Comparison of ENCODE assay signal across 33 cellular contexts in genomic region chr18:48376934-48377333, GRCh38. TPM values are rescaled to one million over a fixed set of nuclear protein-coding genes. Genes with fewer than 3 reads are reported as not detected.
"Had no signal": no experiment of that assay in that cellular context is flagged by ENCODE, and none has a peak within 500 bp of the region (broad histone marks: within the 10 kb centered on the region; RNA-seq: fewer than 3 reads in every experiment).

No MANE protein-coding gene starts in this region.

- H3K9me3 Mint-ChIP-seq: activated B cell treated with CpG ODN at 0.5 μM for 24 hours; activated CD4-positive, alpha-beta memory T cell treated with anti-CD3 and anti-CD28 coated beads for 36 hours; activated CD4-positive, alpha-beta T cell treated with anti-CD3 and anti-CD28 coated beads, Interleukin-2, amount 10 ng/mL, durations not matched to agents 24 days and 14 days; activated naive CD4-positive, alpha-beta T cell treated with anti-CD3 and anti-CD28 coated beads for 36 hours; activated naive CD4-positive, alpha-beta T cell treated with anti-CD3 and anti-CD28 coated beads, Interleukin-2, amount 50 U/mL, for 24 hours; activated naive CD8-positive, alpha-beta T cell treated with anti-CD3 and anti-CD28 coated beads, Interleukin-2, amount 10 ng/mL, durations not matched to agents 7 days and 5 days; activated T-helper 1 cell treated with anti-CD3 and anti-CD28 coated beads, Interleukin-12 subunit alpha, Interleukin-12 subunit beta, Interleukin-2, Interleukin-4 antibody, amounts not matched to agents 30 ng/mL and 10 ng/mL and 1 ng/mL, durations not matched to agents 14 hours and 24 hours and 36 hours; activated T-helper 2 cell treated with anti-CD3 and anti-CD28 coated beads, Interferon-gamma antibody, Interleukin-2, Interleukin-4, amounts not matched to agents 10 μg/mL and 5 μg/mL and 100 μg/mL, durations not matched to agents 14 hours and 24 hours and 36 hours; central memory CD8-positive, alpha-beta T cell; effector memory CD8-positive, alpha-beta T cell; T-helper 2 cell treated with Interferon-gamma antibody and Interleukin-4, amounts not matched to agents 5 μg/mL and 100 μg/mL, for 36 hours had no signal

- ATAC-seq: activated CD4-positive, CD25-positive, alpha-beta regulatory T cell treated with anti-CD3 and anti-CD28 coated beads, Interleukin-2, amount 50 U/mL, for 24 hours; activated CD8-positive, alpha-beta memory T cell treated with anti-CD3 and anti-CD28 coated beads, Interleukin-2, amount 10 ng/mL, durations not matched to agents 7 days and 5 days; activated CD8-positive, alpha-beta T cell treated with anti-CD3 and anti-CD28 coated beads, Interleukin-2, amount 10 ng/mL, durations not matched to agents 7 days and 5 days; effector memory CD8-positive, alpha-beta T cell; foreskin keratinocyte; gastrocnemius medialis; heart right ventricle; T-helper 17 cell had no signal

- H3K27ac Mint-ChIP-seq: activated B cell treated with CpG ODN at 0.5 μM for 24 hours; activated CD4-positive, alpha-beta memory T cell treated with anti-CD3 and anti-CD28 coated beads for 36 hours; activated CD4-positive, alpha-beta T cell treated with anti-CD3 and anti-CD28 coated beads, Interleukin-2, amount 10 ng/mL, durations not matched to agents 24 days and 14 days; activated CD8-positive, alpha-beta memory T cell treated with anti-CD3 and anti-CD28 coated beads, Interleukin-2, amount 10 ng/mL, durations not matched to agents 7 days and 5 days; activated CD8-positive, alpha-beta T cell treated with anti-CD3 and anti-CD28 coated beads, Interleukin-2, amount 10 ng/mL, durations not matched to agents 7 days and 5 days; activated naive CD4-positive, alpha-beta T cell treated with anti-CD3 and anti-CD28 coated beads for 36 hours; activated naive CD4-positive, alpha-beta T cell treated with anti-CD3 and anti-CD28 coated beads, Interleukin-2, amount 50 U/mL, for 24 hours; activated naive CD8-positive, alpha-beta T cell treated with anti-CD3 and anti-CD28 coated beads, Interleukin-2, amount 10 ng/mL, durations not matched to agents 7 days and 5 days; activated T-helper 1 cell treated with anti-CD3 and anti-CD28 coated beads, Interleukin-12 subunit alpha, Interleukin-12 subunit beta, Interleukin-2, Interleukin-4 antibody, amounts not matched to agents 30 ng/mL and 10 ng/mL and 1 ng/mL, durations not matched to agents 14 hours and 24 hours and 36 hours; activated T-helper 2 cell treated with anti-CD3 and anti-CD28 coated beads, Interferon-gamma antibody, Interleukin-2, Interleukin-4, amounts not matched to agents 10 μg/mL and 5 μg/mL and 100 μg/mL, durations not matched to agents 14 hours and 24 hours and 36 hours; effector memory CD8-positive, alpha-beta T cell; T-helper 17 cell; T-helper 2 cell treated with Interferon-gamma antibody and Interleukin-4, amounts not matched to agents 5 μg/mL and 100 μg/mL, for 36 hours had no signal

- H3K4me1 ChIP-seq: foreskin keratinocyte, gastrocnemius medialis had no signal

- H3K4me3 ChIP-seq: ascending aorta, breast epithelium, esophagus muscularis mucosa, gastrocnemius medialis, heart right ventricle had no signal

- H3K9me3 ChIP-seq: ascending aorta, breast epithelium, esophagus muscularis mucosa, gastrocnemius medialis, heart right ventricle had no signal

- H3K27ac ChIP-seq: ascending aorta, breast epithelium, esophagus muscularis mucosa, foreskin keratinocyte, gastrocnemius medialis, heart right ventricle, WERI-Rb-1 had no signal

- H3K4me3 Mint-ChIP-seq: activated B cell treated with CpG ODN at 0.5 μM for 24 hours; activated CD4-positive, alpha-beta memory T cell treated with anti-CD3 and anti-CD28 coated beads for 36 hours; activated CD4-positive, alpha-beta T cell treated with anti-CD3 and anti-CD28 coated beads, Interleukin-2, amount 10 ng/mL, durations not matched to agents 24 days and 14 days; activated CD8-positive, alpha-beta memory T cell treated with anti-CD3 and anti-CD28 coated beads, Interleukin-2, amount 10 ng/mL, durations not matched to agents 7 days and 5 days; activated CD8-positive, alpha-beta T cell treated with anti-CD3 and anti-CD28 coated beads, Interleukin-2, amount 10 ng/mL, durations not matched to agents 7 days and 5 days; activated naive CD4-positive, alpha-beta T cell treated with anti-CD3 and anti-CD28 coated beads for 36 hours; activated naive CD4-positive, alpha-beta T cell treated with anti-CD3 and anti-CD28 coated beads, Interleukin-2, amount 50 U/mL, for 24 hours; activated naive CD8-positive, alpha-beta T cell treated with anti-CD3 and anti-CD28 coated beads, Interleukin-2, amount 10 ng/mL, durations not matched to agents 7 days and 5 days; activated T-helper 1 cell treated with anti-CD3 and anti-CD28 coated beads, Interleukin-12 subunit alpha, Interleukin-12 subunit beta, Interleukin-2, Interleukin-4 antibody, amounts not matched to agents 30 ng/mL and 10 ng/mL and 1 ng/mL, durations not matched to agents 14 hours and 24 hours and 36 hours; brain; central memory CD8-positive, alpha-beta T cell; effector memory CD8-positive, alpha-beta T cell; T-helper 17 cell; T-helper 2 cell treated with Interferon-gamma antibody and Interleukin-4, amounts not matched to agents 5 μg/mL and 100 μg/mL, for 36 hours had no signal

- H3K36me3 ChIP-seq: ascending aorta, breast epithelium, esophagus muscularis mucosa, gastrocnemius medialis, heart right ventricle, WERI-Rb-1 had no signal

- H3K4me1 Mint-ChIP-seq: activated B cell treated with CpG ODN at 0.5 μM for 24 hours; activated CD4-positive, alpha-beta T cell treated with anti-CD3 and anti-CD28 coated beads, Interleukin-2, amount 10 ng/mL, durations not matched to agents 24 days and 14 days; activated naive CD4-positive, alpha-beta T cell treated with anti-CD3 and anti-CD28 coated beads, Interleukin-2, amount 50 U/mL, for 24 hours; activated naive CD8-positive, alpha-beta T cell treated with anti-CD3 and anti-CD28 coated beads, Interleukin-2, amount 10 ng/mL, durations not matched to agents 7 days and 5 days; central memory CD8-positive, alpha-beta T cell had no signal

- H3K27me3 ChIP-seq: ascending aorta, breast epithelium, esophagus muscularis mucosa had no signal

- DNase-seq: activated B cell treated with CpG ODN at 0.5 μM for 24 hours; activated CD4-positive, alpha-beta memory T cell treated with anti-CD3 and anti-CD28 coated beads for 36 hours; activated CD4-positive, alpha-beta T cell treated with anti-CD3 and anti-CD28 coated beads, Interleukin-2, amount 10 ng/mL, durations not matched to agents 24 days and 14 days; activated CD8-positive, alpha-beta memory T cell treated with anti-CD3 and anti-CD28 coated beads, Interleukin-2, amount 10 ng/mL, durations not matched to agents 7 days and 5 days; activated CD8-positive, alpha-beta memory T cell treated with anti-CD3 and anti-CD28 coated beads, Interleukin-2, amount 50 U/mL, for 4 hours; activated CD8-positive, alpha-beta T cell treated with anti-CD3 and anti-CD28 coated beads, Interleukin-2, amount 10 ng/mL, durations not matched to agents 7 days and 5 days; activated effector memory CD4-positive, alpha-beta T cell treated with anti-CD3 and anti-CD28 coated beads, Interleukin-2, amount 50 U/mL, for 16 hours; activated naive CD4-positive, alpha-beta T cell treated with anti-CD3 and anti-CD28 coated beads for 36 hours; activated naive CD8-positive, alpha-beta T cell treated with anti-CD3 and anti-CD28 coated beads, Interleukin-2, amount 10 ng/mL, durations not matched to agents 7 days and 5 days; activated T-cell treated with anti-CD3 and anti-CD28 coated beads, Interleukin-2, amount 50 U/mL, for 1 hour; activated T-cell treated with anti-CD3 and anti-CD28 coated beads, Interleukin-2, amount 50 U/mL, for 48 hours; cortex of kidney; dermis blood vessel endothelial cell; effector CD4-positive, alpha-beta T cell; effector memory CD8-positive, alpha-beta T cell; erythroblast; foreskin keratinocyte; gastrocnemius medialis; heart right ventricle; T-helper 1 cell; T-helper 17 cell; T1000; WERI-Rb-1 had no signal

- H3K36me3 Mint-ChIP-seq: activated CD4-positive, alpha-beta memory T cell treated with anti-CD3 and anti-CD28 coated beads for 36 hours; activated CD8-positive, alpha-beta memory T cell treated with anti-CD3 and anti-CD28 coated beads, Interleukin-2, amount 10 ng/mL, durations not matched to agents 7 days and 5 days; activated naive CD4-positive, alpha-beta T cell treated with anti-CD3 and anti-CD28 coated beads, Interleukin-2, amount 50 U/mL, for 24 hours; activated naive CD8-positive, alpha-beta T cell treated with anti-CD3 and anti-CD28 coated beads, Interleukin-2, amount 10 ng/mL, durations not matched to agents 7 days and 5 days; brain had no signal

RNA-seq across cellular contexts. Expression of gene ZBTB7C, which starts 32.2 kb away (rescaled TPM):
- total RNA-seq: activated B cell treated with CpG ODN at 0.5 μM for 24 hours; activated CD8-positive, alpha-beta T cell treated with anti-CD3 and anti-CD28 coated beads, Interleukin-2, amount 10 ng/mL, durations not matched to agents 7 days and 5 days; activated naive CD4-positive, alpha-beta T cell treated with anti-CD3 and anti-CD28 coated beads for 36 hours; activated naive CD8-positive, alpha-beta T cell treated with anti-CD3 and anti-CD28 coated beads, Interleukin-2, amount 10 ng/mL, durations not matched to agents 7 days and 5 days; dermis blood vessel endothelial cell had no signal
